20 cellular contexts compared by ENCODE assay signal in genomic region chr7:45013465-45013967, GRCh38. TPM values are rescaled to one million over a fixed set of nuclear protein-coding genes. Genes with fewer than 3 reads are reported as not detected.
DNase-seq lines count a peak whose midpoint lies in the region; ATAC-seq, FAIRE-seq and TF ChIP-seq lines count a peak whose summit lies in the region.
"Had no signal": no experiment of that assay in that cellular context is flagged by ENCODE, and none has a peak within 500 bp of the region (broad histone marks: within the 10 kb centered on the region; RNA-seq: fewer than 3 reads in every experiment).

No MANE protein-coding gene starts in this region.

- no peak for DNase-seq in activated naive CD8-positive, alpha-beta T cell treated with anti-CD3 and anti-CD28 coated beads, Interleukin-2, amount 50 U/mL, for 24 hours
- DNase-seq in K562 (ENCODE audit: extremely low read depth in 1 of 4, low spot score in 3 of 4) (no peak), amygdala (lab: John Stamatoyannopoulos, UW) (no peak), islet precursor cell (no peak), GM03348 (ENCODE audit: low spot score) (no peak)
- peak in 7 of 9 donors; percentile 39 to 69 (median 63) for DNase-seq in naive thymus-derived CD4-positive, alpha-beta T cell
- DNase-seq: H9, MV-4-11, NCI-H1417 treated with DMSO at 0.1 percent for 48 hours, NCI-H2029 treated with DMSO at 0.1 percent for 48 hours, NCI-H510A treated with DMSO at 0.1 percent for 48 hours, SIG-M5 had no signal

- H3K9me3 Mint-ChIP-seq in activated naive CD8-positive, alpha-beta T cell (ENCODE audit: low read depth), result no peaks in the 10 kb centered on the region
- H3K9me3 Mint-ChIP-seq in activated naive CD8-positive, alpha-beta T cell treated with anti-CD3 and anti-CD28 coated beads, Interleukin-2, amount 50 U/mL, for 24 hours, result no peaks in the 10 kb centered on the region
- peaks cover 0 to 1% (median 0%) of the 10 kb centered on the region in 11 donors for H3K9me3 Mint-ChIP-seq in naive thymus-derived CD4-positive, alpha-beta T cell

- intact Hi-C loops in K562 (cut with micrococcal nuclease), result no loop called here
- intact Hi-C loops in naive thymus-derived CD4-positive, alpha-beta T cell (cut with micrococcal nuclease), result loop anchor here in 1 of 2 donors (1.0 kb wide), 2 partner anchors 10 to 14 kb away; no protein-coding TSS in a partner anchor

- H4K20me1 ChIP-seq in Loucy (ENCODE audit: insufficient read depth, low read length, poor library complexity, severe bottlenecking) (no peaks in the 10 kb centered on the region), K562 (replicated peaks; ENCODE audit: control insufficient read depth, insufficient read depth, low read length) (no peaks in the 10 kb centered on the region)
- H4K20me1 ChIP-seq: BLaER1 had no signal

- no peak for TF ChIP-seq POLR2A in K562 (conservative IDR thresholded peaks at IDR 0.05)

- CTCF ChIA-PET in K562 (lab: Yijun Ruan, JAX; ENCODE audit: low intra/inter-chr PET ratio), result no interaction called here
- CTCF ChIA-PET in naive thymus-derived CD4-positive, alpha-beta T cell (lab: Charles Lee), result interaction anchor here (1.4 to 1.9 kb wide), 2 partner anchors 13 to 40 kb away, joined by 3 to 6 read pairs; no protein-coding TSS in a partner anchor

- TF ChIP-seq RAD21 in K562 (CRISPR knock-in tag; conservative IDR thresholded peaks at IDR 0.05 in 1 of 2, IDR thresholded peaks at IDR 0.05 in 1 of 2), result no peak

- H3K27me3 ChIP-seq in Loucy (ENCODE audit: insufficient read depth, low read length, poor library complexity, severe bottlenecking) (no peaks in the 10 kb centered on the region), K562 (ENCODE audit: control insufficient read depth in 2 of 2, insufficient read depth in 2 of 2, low read length in 2 of 2) (no peaks in the 10 kb centered on the region)
- no peaks in the 10 kb centered on the region for H3K27me3 ChIP-seq in naive thymus-derived CD4-positive, alpha-beta T cell (ENCODE audit: control insufficient read depth in 2 of 2, insufficient read depth in 2 of 2, low read length in 2 of 2)
- H3K27me3 ChIP-seq: BLaER1 had no signal

- ATAC-seq in activated naive CD8-positive, alpha-beta T cell treated with anti-CD3 and anti-CD28 coated beads, Interleukin-2, amount 50 U/mL, for 24 hours, result no peak
- ATAC-seq in K562, result no peak
- ATAC-seq in naive thymus-derived CD4-positive, alpha-beta T cell, result peak; percentile 88
- ATAC-seq: GM12878, HepG2 had no signal

- no peaks in the 10 kb centered on the region for H3K27me3 Mint-ChIP-seq in activated naive CD8-positive, alpha-beta T cell
- no peaks in the 10 kb centered on the region for H3K27me3 Mint-ChIP-seq in activated naive CD8-positive, alpha-beta T cell treated with anti-CD3 and anti-CD28 coated beads, Interleukin-2, amount 50 U/mL, for 24 hours
- no peaks in the 10 kb centered on the region for H3K27me3 Mint-ChIP-seq in naive thymus-derived CD4-positive, alpha-beta T cell

- peak; percentile 51 for FAIRE-seq in K562 (lab: Jason Lieb, UNC)
- FAIRE-seq: GM12878, GM18507, HepG2, RCC 7860 had no signal

- H3K9ac ChIP-seq in Loucy (ENCODE audit: low read depth, low read length, poor library complexity, severe bottlenecking), result no peak overlapping the region
- no peak overlapping the region for H3K9ac ChIP-seq in K562 (ENCODE audit: insufficient read depth in 1 of 2, low read depth in 2 of 2, low read length in 2 of 2)
- H3K9ac ChIP-seq: BLaER1 had no signal

- H3K9me2 ChIP-seq in Loucy (replicated peaks; ENCODE audit: low read depth, low read length), result no peaks in the 10 kb centered on the region

- H3K36me3 Mint-ChIP-seq in activated naive CD8-positive, alpha-beta T cell, result peaks cover 5% of the 10 kb centered on the region
- H3K36me3 Mint-ChIP-seq in activated naive CD8-positive, alpha-beta T cell treated with anti-CD3 and anti-CD28 coated beads, Interleukin-2, amount 50 U/mL, for 24 hours (ENCODE audit: low read depth), result peaks cover 47% of the 10 kb centered on the region
- H3K36me3 Mint-ChIP-seq in naive thymus-derived CD4-positive, alpha-beta T cell, result peaks cover 0 to 37% (median 25%) of the 10 kb centered on the region in 5 donors

- H3K79me2 ChIP-seq in Loucy (ENCODE audit: insufficient read depth, low read length) (peaks cover 46% of the 10 kb centered on the region), K562 (ENCODE audit: control insufficient read depth, insufficient read depth, low read length) (peaks cover 55% of the 10 kb centered on the region)

- peaks cover 11% of the 10 kb centered on the region for H3K4me1 ChIP-seq in Loucy (ENCODE audit: insufficient read depth, low read length, poor library complexity, severe bottlenecking)
- H3K4me1 ChIP-seq in K562 (replicated peaks in 1 of 2; ENCODE audit: control insufficient read depth in 2 of 2, insufficient read depth in 2 of 2, low read length in 2 of 2), result no peaks in the 10 kb centered on the region; a peak in 1 of 5 replicates
- H3K4me1 ChIP-seq in naive thymus-derived CD4-positive, alpha-beta T cell (ENCODE audit: control insufficient read depth in 2 of 2, insufficient read depth in 2 of 2, low read length in 2 of 2), result peaks cover 6 to 11% of the 10 kb centered on the region in 2 donors

- no TSS peak for BruUV-seq in K562 (replicated peaks; lab: Mats Ljungman, UMichigan)

- peaks cover 38% of the 10 kb centered on the region for H3K4me1 Mint-ChIP-seq in activated naive CD8-positive, alpha-beta T cell (ENCODE audit: low read depth)
- H3K4me1 Mint-ChIP-seq in activated naive CD8-positive, alpha-beta T cell treated with anti-CD3 and anti-CD28 coated beads, Interleukin-2, amount 50 U/mL, for 24 hours, result peaks cover 24% of the 10 kb centered on the region
- H3K4me1 Mint-ChIP-seq in naive thymus-derived CD4-positive, alpha-beta T cell, result peaks cover 21 to 57% (median 51%) of the 10 kb centered on the region in 7 donors
- H3K4me1 Mint-ChIP-seq: H9 had no signal

- H3K27ac ChIP-seq in K562 (ENCODE audit: extremely low read depth, low read depth, low read length), result no peak overlapping the region
- H3K27ac ChIP-seq in naive thymus-derived CD4-positive, alpha-beta T cell (ENCODE audit: low read depth, low read length), result peak overlapping the region; percentile 8
- H3K27ac ChIP-seq: BLaER1 had no signal

- H2AFZ ChIP-seq in Loucy (ENCODE audit: low read length) (no peak overlapping the region), K562 (ENCODE audit: low read depth, low read length) (no peak overlapping the region)

- in situ Hi-C loops in K562 (cut with MboI), result no loop called here

- H3K9me3 ChIP-seq in Loucy (ENCODE audit: insufficient read depth, low read depth, low read length) (no peaks in the 10 kb centered on the region), K562 (replicated peaks; ENCODE audit: control insufficient read depth, insufficient read depth, low read depth, low read length) (no peaks in the 10 kb centered on the region)
- no peaks in the 10 kb centered on the region for H3K9me3 ChIP-seq in naive thymus-derived CD4-positive, alpha-beta T cell (ENCODE audit: control insufficient read depth in 2 of 3, low read length in 3 of 3)

- TF ChIP-seq EP300 in K562 (IDR thresholded peaks at IDR 0.05; ENCODE audit: low read length), result no peak

- WGBS in K562 (ENCODE audit: insufficient coverage, low coverage, missing lambda C conversion rate), result 74% methylated on average over 2 of the region's 2 CpGs

- H3K9me1 ChIP-seq in K562 (ENCODE audit: control insufficient read depth, insufficient read depth, low read length), result no peaks in the 10 kb centered on the region

- peak overlapping the region; percentile 25 for H3K27ac Mint-ChIP-seq in activated naive CD8-positive, alpha-beta T cell
- H3K27ac Mint-ChIP-seq in activated naive CD8-positive, alpha-beta T cell treated with anti-CD3 and anti-CD28 coated beads, Interleukin-2, amount 50 U/mL, for 24 hours, result no peak overlapping the region
- H3K27ac Mint-ChIP-seq in naive thymus-derived CD4-positive, alpha-beta T cell, result peak overlapping the region; percentile 28 to 94 (median 78)
- H3K27ac Mint-ChIP-seq: H9 had no signal

- peak overlapping the region; percentile 45 for H3K4me2 ChIP-seq in Loucy (ENCODE audit: low read depth, low read length, poor library complexity, severe bottlenecking)
- H3K4me2 ChIP-seq in K562 (ENCODE audit: insufficient read depth, low read length), result no peak overlapping the region
- H3K4me2 ChIP-seq: BLaER1 had no signal

- POLR2A ChIA-PET in K562 (lab: Yijun Ruan, JAX), result interaction anchor here (0.6 kb wide), 1 partner anchor 12 kb away, joined by 3 read pairs; no protein-coding TSS in a partner anchor
- POLR2A ChIA-PET in naive thymus-derived CD4-positive, alpha-beta T cell (lab: Charles Lee), result interaction anchor here (1.3 to 7.9 kb wide), 3 partner anchors 12 to 18 kb away, joined by 4 to 88 read pairs (median 47); partner anchors contain the start of gene CCM2

- no peaks in the 10 kb centered on the region for H3F3A ChIP-seq in Loucy (ENCODE audit: low read depth)

- H3K36me3 ChIP-seq in Loucy (ENCODE audit: insufficient read depth, low read length), result no peaks in the 10 kb centered on the region
- peaks cover 30% of the 10 kb centered on the region for H3K36me3 ChIP-seq in K562 (ENCODE audit: control insufficient read depth, insufficient read depth, low read length)
- no peaks in the 10 kb centered on the region for H3K36me3 ChIP-seq in naive thymus-derived CD4-positive, alpha-beta T cell (ENCODE audit: control insufficient read depth in 2 of 3, insufficient read depth in 3 of 3, low read length in 3 of 3)

- H3K4me3 ChIP-seq in Loucy (ENCODE audit: low read length, poor library complexity, severe bottlenecking), result no peak overlapping the region
- H3K4me3 ChIP-seq in K562, result no peak overlapping the region
- H3K4me3 ChIP-seq in naive thymus-derived CD4-positive, alpha-beta T cell (ENCODE audit: low read length), result no peak overlapping the region
- H3K4me3 ChIP-seq: BLaER1, GM12878 had no signal

- peak overlapping the region; percentile 8 for H3K4me3 Mint-ChIP-seq in activated naive CD8-positive, alpha-beta T cell
- H3K4me3 Mint-ChIP-seq in activated naive CD8-positive, alpha-beta T cell treated with anti-CD3 and anti-CD28 coated beads, Interleukin-2, amount 50 U/mL, for 24 hours, result no peak overlapping the region
- peak overlapping the region in 7 of 10 donors; percentile 1 to 53 (median 20) for H3K4me3 Mint-ChIP-seq in naive thymus-derived CD4-positive, alpha-beta T cell
- H3K4me3 Mint-ChIP-seq: H9 had no signal

- no peak for TF ChIP-seq CTCF in Loucy (conservative IDR thresholded peaks at IDR 0.05; ENCODE audit: low read length)
- TF ChIP-seq CTCF in K562 (IDR thresholded peaks at IDR 0.05 in 2 of 3, conservative IDR thresholded peaks at IDR 0.05 in 1 of 3; ENCODE audit: insufficient read depth in 2 of 3, low read depth in 1 of 3, low read length in 3 of 3), result no peak

RNA-seq across cellular contexts. Expression of gene CCM2, which starts 13.5 kb away (rescaled TPM):
- 44.0 and 75.1 TPM in 2 replicates for total RNA-seq in K562 (2011; cell fraction: chromatin; rRNA removed; ENCODE audit: low replicate concordance)
- 40.9 and 43.2 TPM in 2 replicates for total RNA-seq in K562 (2011; cell fraction: nucleolus; rRNA removed)
- total RNA-seq in K562 (2011; cell fraction: nucleoplasm; rRNA removed), result 50.7 and 64.6 TPM in 2 replicates
- total RNA-seq in K562 (2014; rRNA removed), result 38.6 and 46.5 TPM in 2 replicates
- 9.5 and 12.4 TPM in 2 replicates for total RNA-seq in K562 (2014; rRNA removed; fragmentation: Illumina TruSeq; extraction: Trizol)
- 15.8 and 17.9 TPM in 2 replicates for total RNA-seq in K562 (2015; rRNA removed; fragmentation: Illumina TruSeq; extraction: Trizol)
- 33.9 and 35.2 TPM in 2 replicates for total RNA-seq in K562 (2021)
- polyA plus RNA-seq in K562 (2011; rRNA removed), result 28.8 and 35.2 TPM in 2 replicates
- polyA plus RNA-seq in K562 (2011; cell fraction: cytosol; rRNA removed), result 33.7 and 78.6 TPM in 2 replicates
- polyA plus RNA-seq in K562 (2011; cell fraction: nucleus; rRNA removed), result 40.1 and 81.8 TPM in 2 replicates
- polyA plus RNA-seq in K562 (2012), result 28.0 and 45.2 TPM in 2 replicates
- 25.9 and 30.9 TPM in 2 replicates for polyA plus RNA-seq in K562 (2014; fragmentation: Illumina TruSeq; extraction: Trizol)
- 1 to 10 TPM in 1 of 2 experiments, under 1 TPM in 1; 0.41 to 2.0 TPM for polyA plus RNA-seq in K562 (2014; fragmentation: Nextera tagmentation; extraction: Ambion mirVana)
- polyA plus RNA-seq in K562 (2014; rRNA removed), result 29.3 and 36.1 TPM in 2 replicates
- 15.6 and 28.1 TPM in 2 replicates for polyA minus RNA-seq in K562 (2011; rRNA and poly(A)+ RNA removed)
- 27.2 and 30.5 TPM in 2 replicates for polyA minus RNA-seq in K562 (2011; cell fraction: cytosol; rRNA and poly(A)+ RNA removed)
- polyA minus RNA-seq in K562 (2011; cell fraction: nucleus; rRNA and poly(A)+ RNA removed), result 15.8 and 18.1 TPM in 2 replicates
- 100 to 1,000 TPM in 3 of 5 experiments, 10 to 100 TPM in 2; 80.4 to 200 (median 119) TPM for total RNA-seq in naive thymus-derived CD4-positive, alpha-beta T cell
- 100 to 1,000 TPM in 1 of 2 donors, 10 to 100 TPM in 1; 75.9 to 123 TPM for polyA plus RNA-seq in naive thymus-derived CD4-positive, alpha-beta T cell

RNA-seq across cellular contexts. Expression of gene MYO1G, which starts 34.7 kb away (rescaled TPM):
- 0.44 and 2.2 TPM in 2 replicates for total RNA-seq in K562 (2011; cell fraction: chromatin; rRNA removed; ENCODE audit: low replicate concordance)
- total RNA-seq in K562 (2011; cell fraction: nucleolus; rRNA removed), result 1.2 and 1.3 TPM in 2 replicates
- 0.88 and 1.1 TPM in 2 replicates for total RNA-seq in K562 (2011; cell fraction: nucleoplasm; rRNA removed)
- total RNA-seq in K562 (2014; rRNA removed) (0.16 and 0.23 TPM in 2 replicates), K562 (2014; rRNA removed; fragmentation: Illumina TruSeq; extraction: Trizol) (0.06 and 0.11 TPM in 2 replicates), K562 (2015; rRNA removed; fragmentation: Illumina TruSeq; extraction: Trizol) (0.23 and 0.25 TPM in 2 replicates), K562 (2021) (0.62 and 0.72 TPM in 2 replicates)
- polyA plus RNA-seq in K562 (2011; rRNA removed) (0.08 and 0.10 TPM in 2 replicates), K562 (2014; fragmentation: Illumina TruSeq; extraction: Trizol) (0.04 and 0.26 TPM in 2 replicates), K562 (2014; fragmentation: Nextera tagmentation; extraction: Ambion mirVana) (under 1 TPM in 1 of 2 experiments, not detected in 1; 0.03 TPM), K562 (2014; rRNA removed) (0.16 and 0.26 TPM in 2 replicates)
- polyA plus RNA-seq in K562 (2011; cell fraction: cytosol; rRNA removed), result 0.03 and 0.33 TPM in 2 replicates
- polyA plus RNA-seq in K562 (2011; cell fraction: nucleus; rRNA removed), result 0.39 and 1.3 TPM in 2 replicates
- 0.30 and 0.71 TPM in 2 replicates for polyA plus RNA-seq in K562 (2012)
- 0.27 and 0.28 TPM in 2 replicates for polyA minus RNA-seq in K562 (2011; rRNA and poly(A)+ RNA removed)
- polyA minus RNA-seq in K562 (2011; cell fraction: cytosol; rRNA and poly(A)+ RNA removed), result 0.73 and 0.86 TPM in 2 replicates
- polyA minus RNA-seq in K562 (2011; cell fraction: nucleus; rRNA and poly(A)+ RNA removed), result 1.3 and 1.5 TPM in 2 replicates
- 100 to 1,000 TPM in 3 of 5 experiments, 10 to 100 TPM in 2; 29.2 to 385 (median 107) TPM for total RNA-seq in naive thymus-derived CD4-positive, alpha-beta T cell
- polyA plus RNA-seq in naive thymus-derived CD4-positive, alpha-beta T cell, result 10 to 100 TPM; 51.1 to 76.0 TPM
- total RNA-seq: LHCN-M2 had no signal

Comparison
In these comparisons a context has a peak if more than half of its experiments do, and no peak if none do; other contexts are left out.
1. DNase-seq: peak in naive thymus-derived CD4-positive, alpha-beta T cell (7 of 9); none in activated naive CD8-positive, alpha-beta T cell treated with anti-CD3 and anti-CD28 coated beads, Interleukin-2, amount 50 U/mL, for 24 hours (single experiment), K562 (0 of 4), amygdala (0 of 56), islet precursor cell (single experiment) and GM03348 (single experiment).
2. RNA of gene MYO1G, which starts 34.7 kb away (total RNA-seq): 29.2 to 385 TPM in naive thymus-derived CD4-positive, alpha-beta T cell; 0.06 to 2.2 TPM in K562; every median in the first group is over 4 times any median in the second.